16 cellular contexts compared by ENCODE assay signal in genomic region chrX:152600853-152601635, GRCh38. TPM values are rescaled to one million over a fixed set of nuclear protein-coding genes. Genes with fewer than 3 reads are reported as not detected.
A peak's percentile ranks its signal among the peaks of the same experiment; 100 is the strongest.
DNase-seq lines count a peak whose midpoint lies in the region; TF ChIP-seq lines count a peak whose summit lies in the region.
"Had no signal": no experiment of that assay in that cellular context is flagged by ENCODE, and none has a peak within 500 bp of the region (broad histone marks: within the 10 kb centered on the region; RNA-seq: fewer than 3 reads in every experiment).

No MANE protein-coding gene starts in this region.

- no peaks in the 10 kb centered on the region for H3K36me3 Mint-ChIP-seq in type B pancreatic cell

- H3K4me2 ChIP-seq in MM.1S (ENCODE audit: low read depth, low read length) = no peak overlapping the region

- no peak overlapping the region for H3K9ac ChIP-seq in MM.1S (ENCODE audit: low read length)

- no peak overlapping the region for H2AFZ ChIP-seq in MM.1S (ENCODE audit: low read length)

- no peak overlapping the region for H3K27ac Mint-ChIP-seq in type B pancreatic cell
- H3K27ac Mint-ChIP-seq: activated CD4-positive, alpha-beta T cell treated with anti-CD3 and anti-CD28 coated beads, Interleukin-2, amount 10 ng/mL, durations not matched to agents 24 days and 14 days; activated T-helper 1 cell treated with anti-CD3 and anti-CD28 coated beads, Interleukin-12 subunit alpha, Interleukin-12 subunit beta, Interleukin-2, Interleukin-4 antibody, amounts not matched to agents 30 ng/mL and 10 ng/mL and 1 ng/mL, durations not matched to agents 14 hours and 24 hours and 36 hours had no signal

- no peaks in the 10 kb centered on the region for H3K4me1 ChIP-seq in MM.1S (ENCODE audit: low read length)
- H3K4me1 ChIP-seq: ascending aorta, left lung, transverse colon had no signal

- H3K27me3 ChIP-seq in dorsolateral prefrontal cortex (peaks cover 0 to 62% (median 19%) of the 10 kb centered on the region in 45 donors), MM.1S (replicated peaks; ENCODE audit: insufficient read depth, low read length) (no peaks in the 10 kb centered on the region)
- H3K27me3 ChIP-seq: ascending aorta, left lung, neutrophil, transverse colon had no signal

- intact Hi-C loops in dorsolateral prefrontal cortex (cut with DNase I) = no loop called here

- no peaks in the 10 kb centered on the region for H3K9me2 ChIP-seq in MM.1S (replicated peaks; ENCODE audit: insufficient read depth, low read length)

- H3K4me3 ChIP-seq in dorsolateral prefrontal cortex (no peak overlapping the region), MM.1S (ENCODE audit: low read length) (no peak overlapping the region)
- H3K4me3 ChIP-seq: ascending aorta, left lung, transverse colon had no signal

- no peaks in the 10 kb centered on the region for H3K79me2 ChIP-seq in MM.1S (ENCODE audit: low read length)

- peaks cover 2% of the 10 kb centered on the region for H3K27me3 Mint-ChIP-seq in type B pancreatic cell
- H3K27me3 Mint-ChIP-seq: activated CD4-positive, alpha-beta T cell treated with anti-CD3 and anti-CD28 coated beads, Interleukin-2, amount 10 ng/mL, durations not matched to agents 24 days and 14 days had no signal

- DNase-seq in NCI-H2196 (lab: John Stamatoyannopoulos, UW; ENCODE audit: unreplicated experiment) = peak; percentile 2
- no peak for DNase-seq in NCI-H2196 treated with DMSO at 0.1 percent for 48 hours (lab: John Stamatoyannopoulos, UW; ENCODE audit: unreplicated experiment)
- DNase-seq in NCI-H345 treated with DMSO at 0.1 percent for 48 hours (lab: John Stamatoyannopoulos, UW; ENCODE audit: unreplicated experiment) = peak; percentile 1
- DNase-seq in dorsolateral prefrontal cortex = peak; percentile 3 to 80 (median 64)
- peak; percentile 55 for DNase-seq in retina
- no peak for DNase-seq in MM.1S
- DNase-seq in type B pancreatic cell (ENCODE audit: extremely low spot score, unreplicated experiment) = no peak
- no peak for DNase-seq in NOMO-1 treated with DMSO at 0.1 percent for 48 hours (lab: John Stamatoyannopoulos, UW; ENCODE audit: unreplicated experiment)
- DNase-seq: activated CD4-positive, alpha-beta T cell treated with anti-CD3 and anti-CD28 coated beads, Interleukin-2, amount 10 ng/mL, durations not matched to agents 24 days and 14 days; left lung; stimulated activated CD4-positive, alpha-beta T cell treated with anti-CD3 and anti-CD28 coated beads, Interleukin-12 subunit alpha, Interleukin-12 subunit beta, amount 100 ng/mL, for 4 hours; transverse colon had no signal

- no peaks in the 10 kb centered on the region for H3K9me3 ChIP-seq in MM.1S (replicated peaks; ENCODE audit: insufficient read depth, low read length)
- H3K9me3 ChIP-seq: ascending aorta, left lung, neutrophil, transverse colon had no signal

- no peaks in the 10 kb centered on the region for H3K4me1 Mint-ChIP-seq in type B pancreatic cell (ENCODE audit: unreplicated experiment)
- H3K4me1 Mint-ChIP-seq: activated CD4-positive, alpha-beta T cell treated with anti-CD3 and anti-CD28 coated beads, Interleukin-2, amount 10 ng/mL, durations not matched to agents 24 days and 14 days had no signal

- no peak overlapping the region for H3K4me3 Mint-ChIP-seq in type B pancreatic cell
- H3K4me3 Mint-ChIP-seq: activated CD4-positive, alpha-beta T cell treated with anti-CD3 and anti-CD28 coated beads, Interleukin-2, amount 10 ng/mL, durations not matched to agents 24 days and 14 days; activated T-helper 1 cell treated with anti-CD3 and anti-CD28 coated beads, Interleukin-12 subunit alpha, Interleukin-12 subunit beta, Interleukin-2, Interleukin-4 antibody, amounts not matched to agents 30 ng/mL and 10 ng/mL and 1 ng/mL, durations not matched to agents 14 hours and 24 hours and 36 hours had no signal

- no peaks in the 10 kb centered on the region for H4K20me1 ChIP-seq in MM.1S (ENCODE audit: insufficient read depth, low read length)

- H3K36me3 ChIP-seq in MM.1S (replicated peaks; ENCODE audit: insufficient read depth, low read length) = no peaks in the 10 kb centered on the region
- H3K36me3 ChIP-seq: ascending aorta, left lung, neutrophil, transverse colon had no signal

- no peaks in the 10 kb centered on the region for H3F3A ChIP-seq in MM.1S (ENCODE audit: insufficient read depth, low read length)

- no peaks in the 10 kb centered on the region for H3K9me3 Mint-ChIP-seq in type B pancreatic cell
- H3K9me3 Mint-ChIP-seq: activated CD4-positive, alpha-beta T cell treated with anti-CD3 and anti-CD28 coated beads, Interleukin-2, amount 10 ng/mL, durations not matched to agents 24 days and 14 days; activated T-helper 1 cell treated with anti-CD3 and anti-CD28 coated beads, Interleukin-12 subunit alpha, Interleukin-12 subunit beta, Interleukin-2, Interleukin-4 antibody, amounts not matched to agents 30 ng/mL and 10 ng/mL and 1 ng/mL, durations not matched to agents 14 hours and 24 hours and 36 hours had no signal

- H3K27ac ChIP-seq in dorsolateral prefrontal cortex = peak overlapping the region in 26 of 59 donors; percentile 16 to 79 (median 52)
- no peak overlapping the region for H3K27ac ChIP-seq in MM.1S (ENCODE audit: low read length)
- H3K27ac ChIP-seq: ascending aorta, left lung, neutrophil, transverse colon had no signal

- TF ChIP-seq CTCF in dorsolateral prefrontal cortex (IDR thresholded peaks at IDR 0.05 in 54 of 56, conservative IDR thresholded peaks at IDR 0.05 in 2 of 56; ENCODE audit: low read depth in 1 of 56, partially characterized antibody in 56 of 56) = no peak
- TF ChIP-seq CTCF in MM.1S (IDR thresholded peaks at IDR 0.05; ENCODE audit: low read length) = no peak
- no peak for TF ChIP-seq CTCF in type B pancreatic cell (conservative IDR thresholded peaks at IDR 0.05)

RNA-seq across cellular contexts. Expression of gene GABRQ, which starts 36.7 kb away (rescaled TPM):
- total RNA-seq in dorsolateral prefrontal cortex (1 to 10 TPM in 106 of 120 experiments, under 1 TPM in 14; 0.50 to 5.2 (median 1.5) TPM), type B pancreatic cell (ENCODE audit: low replicate concordance) (1.0 and 6.1 TPM in 2 replicates)
- total RNA-seq: activated CD4-positive, alpha-beta T cell treated with anti-CD3 and anti-CD28 coated beads, Interleukin-2, amount 10 ng/mL, durations not matched to agents 24 days and 14 days; activated T-helper 1 cell treated with anti-CD3 and anti-CD28 coated beads, Interleukin-12 subunit alpha, Interleukin-12 subunit beta, Interleukin-2, Interleukin-4 antibody, amounts not matched to agents 30 ng/mL and 10 ng/mL and 1 ng/mL, durations not matched to agents 14 hours and 24 hours and 36 hours; ascending aorta; glomerular endothelial cell; left lung; transverse colon had no signal

Comparison
In these comparisons a context has a peak if more than half of its experiments do, and no peak if none do; other contexts are left out.
1. DNase-seq: peak in NCI-H2196 (single experiment), NCI-H345 treated with DMSO at 0.1 percent for 48 hours (single experiment), dorsolateral prefrontal cortex (10 of 10) and retina (single experiment); none in NCI-H2196 treated with DMSO at 0.1 percent for 48 hours (single experiment), MM.1S (single experiment), type B pancreatic cell (single experiment) and NOMO-1 treated with DMSO at 0.1 percent for 48 hours (single experiment).